1 cellular context compared by ENCODE assay signal in genomic region chr18:26771524-26771923, GRCh38.
TF ChIP-seq lines count a peak whose summit lies in the region.

No MANE protein-coding gene starts in this region.

TF ChIP-seq in neural cell, 6 proteins besides CTCF, POLR2A, EP300 and RAD21 (continued from another document):
- TF ChIP-seq MXI1 (conservative IDR thresholded peaks at IDR 0.05; ENCODE audit: poor library complexity, severe bottlenecking) = no peak
- TF ChIP-seq TAF1 (IDR thresholded peaks at IDR 0.05; ENCODE audit: low read depth) = no peak
